21 cellular contexts compared by ENCODE assay signal in genomic region chr4:73855406-73855805, GRCh38. TPM values are rescaled to one million over a fixed set of nuclear protein-coding genes. Genes with fewer than 3 reads are reported as not detected.
DNase-seq lines count a peak whose midpoint lies in the region; ATAC-seq, FAIRE-seq and TF ChIP-seq lines count a peak whose summit lies in the region.
"Had no signal": no experiment of that assay in that cellular context is flagged by ENCODE, and none has a peak within 500 bp of the region (broad histone marks: within the 10 kb centered on the region; RNA-seq: fewer than 3 reads in every experiment).

No MANE protein-coding gene starts in this region.

- no peak overlapping the region for H2AFZ ChIP-seq in keratinocyte (ENCODE audit: control insufficient read depth, low read length)
- H2AFZ ChIP-seq: GM23338 had no signal

- H3K27me3 Mint-ChIP-seq in nephron (ENCODE audit: low read depth): peaks cover 18% of the 10 kb centered on the region
- H3K27me3 Mint-ChIP-seq in stimulated activated memory B cell treated with anti-CD40 and anti-IgM and Interleukin-4, amounts not matched to agents 10 μg/mL and 1 μg/mL and 100 μg/mL, for 72 hours: no peaks in the 10 kb centered on the region

- H3K27ac Mint-ChIP-seq in nephron: peak overlapping the region; percentile 22 to 76 (median 27)
- H3K27ac Mint-ChIP-seq in stimulated activated memory B cell treated with anti-CD40 and anti-IgM and Interleukin-4, amounts not matched to agents 10 μg/mL and 1 μg/mL and 100 μg/mL, for 72 hours: no peak overlapping the region
- H3K27ac Mint-ChIP-seq: CD8-positive, alpha-beta memory T cell; GM23338 had no signal

- dilution Hi-C loops in keratinocyte (cut with MboI; ENCODE audit: extremely low pct_ligation_motif_present, low sequenced_read_pairs): no loop called here

- H3K27me3 ChIP-seq in RWPE2 (ENCODE audit: insufficient read depth, poor library complexity, severe bottlenecking) (no peaks in the 10 kb centered on the region), keratinocyte (ENCODE audit: control insufficient read depth, extremely low read depth, insufficient read depth, low read length) (peaks cover 8% of the 10 kb centered on the region)
- H3K27me3 ChIP-seq: BLaER1 treated with 17β-estradiol and CSF1 and Interleukin-3, amounts not matched to agents 10 nM and 100 nM had no signal

- no peaks in the 10 kb centered on the region for H3K36me3 Mint-ChIP-seq in nephron (ENCODE audit: low read depth)
- H3K36me3 Mint-ChIP-seq in stimulated activated memory B cell treated with anti-CD40 and anti-IgM and Interleukin-4, amounts not matched to agents 10 μg/mL and 1 μg/mL and 100 μg/mL, for 72 hours: no peaks in the 10 kb centered on the region
- H3K36me3 Mint-ChIP-seq: CD8-positive, alpha-beta memory T cell had no signal

- H3K36me3 ChIP-seq in RWPE2 (ENCODE audit: low read depth) (no peaks in the 10 kb centered on the region), keratinocyte (ENCODE audit: control insufficient read depth in 2 of 2, extremely low read depth in 1 of 2, insufficient read depth in 2 of 2, low read length in 2 of 2) (no peaks in the 10 kb centered on the region)

- no peaks in the 10 kb centered on the region for H3K9me3 Mint-ChIP-seq in nephron
- no peaks in the 10 kb centered on the region for H3K9me3 Mint-ChIP-seq in stimulated activated memory B cell treated with anti-CD40 and anti-IgM and Interleukin-4, amounts not matched to agents 10 μg/mL and 1 μg/mL and 100 μg/mL, for 72 hours
- H3K9me3 Mint-ChIP-seq: GM23338 had no signal

- H4K20me1 ChIP-seq in keratinocyte (ENCODE audit: control insufficient read depth, extremely low read depth, insufficient read depth, low read length): no peaks in the 10 kb centered on the region
- H4K20me1 ChIP-seq: BLaER1 treated with 17β-estradiol and CSF1 and Interleukin-3, amounts not matched to agents 10 nM and 100 nM had no signal

- TF ChIP-seq CTCF in RWPE2 (IDR thresholded peaks at IDR 0.05; ENCODE audit: poor library complexity, severe bottlenecking) (no peak), cardiac fibroblast (IDR thresholded peaks at IDR 0.05; ENCODE audit: low read depth, low read length) (no peak), keratinocyte (optimal IDR thresholded peaks at IDR 0.05 in 1 of 3, IDR thresholded peaks at IDR 0.05 in 1 of 3, conservative IDR thresholded peaks at IDR 0.05 in 1 of 3; ENCODE audit: extremely low read depth in 1 of 3, insufficient read depth in 2 of 3, low read length in 3 of 3) (no peak), nephron (IDR thresholded peaks at IDR 0.05; ENCODE audit: unreplicated experiment in 3 of 3) (no peak)

- DNase-seq in RWPE2 (ENCODE audit: low spot score) (no peak), cardiac fibroblast (ENCODE audit: low read depth in 2 of 2) (peak; percentile 43 to 69), keratinocyte (ENCODE audit: low read depth, low spot score) (no peak), NCI-H69 (lab: John Stamatoyannopoulos, UW) (no peak), NCI-H774 (lab: John Stamatoyannopoulos, UW) (no peak), NCI-H2107 treated with DMSO at 0.1 percent for 48 hours (lab: John Stamatoyannopoulos, UW; ENCODE audit: unreplicated experiment) (no peak)
- DNase-seq: CD8-positive, alpha-beta memory T cell; HCEC 1CT; NCI-H1417 treated with DMSO at 0.1 percent for 48 hours; NCI-H1930; NCI-H526 treated with DMSO at 0.1 percent for 48 hours; OCI-M1; SHP77 treated with DMSO at 0.1 percent for 48 hours had no signal

- H3K9ac ChIP-seq in keratinocyte (ENCODE audit: control insufficient read depth, extremely low read depth, insufficient read depth, low read length): no peak overlapping the region
- H3K9ac ChIP-seq: BLaER1 treated with 17β-estradiol and CSF1 and Interleukin-3, amounts not matched to agents 10 nM and 100 nM; KMS-11 had no signal

- no peak overlapping the region for H3K4me2 ChIP-seq in keratinocyte (ENCODE audit: control insufficient read depth, extremely low read depth, insufficient read depth, low read depth, low read length)
- H3K4me2 ChIP-seq: GM23338, KMS-11 had no signal

- H3K9me3 ChIP-seq in RWPE2 (ENCODE audit: severe bottlenecking): no peaks in the 10 kb centered on the region
- no peaks in the 10 kb centered on the region for H3K9me3 ChIP-seq in keratinocyte (ENCODE audit: control insufficient read depth, low read depth, low read length)

- FAIRE-seq in keratinocyte (lab: Jason Lieb, UNC): peak; percentile 17
- FAIRE-seq: GM12892, GM18507 had no signal

- ATAC-seq in RWPE2 (ENCODE audit: low read depth): no peak
- no peak for ATAC-seq in stimulated activated memory B cell treated with anti-CD40 and anti-IgM and Interleukin-4, amounts not matched to agents 10 μg/mL and 1 μg/mL and 100 μg/mL, for 72 hours
- ATAC-seq: GM23338, SK-N-SH treated with all-trans-retinoic acid at 6 μM for 48 hours had no signal

- peak overlapping the region; percentile 66 for H3K27ac ChIP-seq in RWPE2 (ENCODE audit: poor library complexity, severe bottlenecking)
- no peak overlapping the region for H3K27ac ChIP-seq in keratinocyte (ENCODE audit: control insufficient read depth, insufficient read depth, low read length)
- H3K27ac ChIP-seq: KMS-11 had no signal

- H3K4me3 Mint-ChIP-seq in nephron: no peak overlapping the region
- no peak overlapping the region for H3K4me3 Mint-ChIP-seq in stimulated activated memory B cell treated with anti-CD40 and anti-IgM and Interleukin-4, amounts not matched to agents 10 μg/mL and 1 μg/mL and 100 μg/mL, for 72 hours
- H3K4me3 Mint-ChIP-seq: GM23338 had no signal

- no peaks in the 10 kb centered on the region for H3K79me2 ChIP-seq in keratinocyte (ENCODE audit: control insufficient read depth, insufficient read depth, low read length)

- H3K4me3 ChIP-seq in RWPE2 (ENCODE audit: severe bottlenecking) (no peak overlapping the region), cardiac fibroblast (replicated peaks in 1 of 2; ENCODE audit: low read depth in 2 of 2, low read length in 2 of 2) (no peak overlapping the region), keratinocyte (ENCODE audit: control insufficient read depth in 2 of 3, extremely low read depth in 1 of 3, insufficient read depth in 2 of 3, low read depth in 1 of 3, low read length in 3 of 3) (no peak overlapping the region)
- H3K4me3 ChIP-seq: BLaER1 treated with 17β-estradiol and CSF1 and Interleukin-3, amounts not matched to agents 10 nM and 100 nM; GM23338 had no signal

- H3K9me1 ChIP-seq in keratinocyte (ENCODE audit: control insufficient read depth, extremely low read depth, insufficient read depth, low read length): no peaks in the 10 kb centered on the region

- peaks cover 5% of the 10 kb centered on the region for H3K4me1 ChIP-seq in RWPE2 (ENCODE audit: insufficient read depth, poor library complexity, severe bottlenecking)
- peaks cover 9% of the 10 kb centered on the region for H3K4me1 ChIP-seq in keratinocyte (ENCODE audit: control insufficient read depth, extremely low read depth, insufficient read depth, low read length)

- H3K4me1 Mint-ChIP-seq in nephron: peaks cover 4% of the 10 kb centered on the region
- no peaks in the 10 kb centered on the region for H3K4me1 Mint-ChIP-seq in stimulated activated memory B cell treated with anti-CD40 and anti-IgM and Interleukin-4, amounts not matched to agents 10 μg/mL and 1 μg/mL and 100 μg/mL, for 72 hours
- H3K4me1 Mint-ChIP-seq: CD8-positive, alpha-beta memory T cell had no signal

RNA-seq across cellular contexts. Expression of gene PF4V1, which starts 2.3 kb away (rescaled TPM):
- not detected in 3 replicates for polyA plus RNA-seq in keratinocyte
- not detected for polyA plus RNA-seq in keratinocyte (2011; ENCODE audit: low read depth)
- not detected in 2 replicates for polyA plus RNA-seq in keratinocyte (2011; cell fraction: cytosol; rRNA removed)
- not detected in 2 replicates for polyA plus RNA-seq in keratinocyte (2011; cell fraction: nucleus; rRNA removed)
- polyA plus RNA-seq in keratinocyte (2012; ENCODE audit: low replicate concordance): not detected in 2 replicates
- not detected in 3 replicates for polyA minus RNA-seq in keratinocyte
- not detected for polyA minus RNA-seq in keratinocyte (2011; cell fraction: cytosol; rRNA and poly(A)+ RNA removed)
- polyA minus RNA-seq in keratinocyte (2011; cell fraction: nucleus; rRNA and poly(A)+ RNA removed): not detected in 2 replicates
- polyA plus RNA-seq: CD8-positive, alpha-beta memory T cell; GM23338 had no signal

RNA-seq across cellular contexts. Expression of gene CXCL1, which starts 13.8 kb away (rescaled TPM):
- polyA plus RNA-seq in keratinocyte: 12.0 to 40.7 TPM (median 35.5 TPM) in 3 replicates
- polyA plus RNA-seq in keratinocyte (2011; ENCODE audit: low read depth): 1.1 TPM
- polyA plus RNA-seq in keratinocyte (2011; cell fraction: cytosol; rRNA removed): 36.6 and 37.0 TPM in 2 replicates
- polyA plus RNA-seq in keratinocyte (2011; cell fraction: nucleus; rRNA removed): 92.7 and 98.5 TPM in 2 replicates
- 3.6 and 28.9 TPM in 2 replicates for polyA plus RNA-seq in keratinocyte (2012; ENCODE audit: low replicate concordance)
- 1.6 to 8.3 TPM (median 3.4 TPM) in 3 replicates for polyA minus RNA-seq in keratinocyte
- polyA minus RNA-seq in keratinocyte (2011; cell fraction: cytosol; rRNA and poly(A)+ RNA removed): 8.6 TPM
- 10.4 and 15.7 TPM in 2 replicates for polyA minus RNA-seq in keratinocyte (2011; cell fraction: nucleus; rRNA and poly(A)+ RNA removed)
- polyA plus RNA-seq: CD8-positive, alpha-beta memory T cell had no signal

RNA-seq across cellular contexts. Expression of gene CXCL6, which starts 18.9 kb away (rescaled TPM):
- 0.08 to 0.29 TPM in 2 of 3 replicates, not detected in the other for polyA plus RNA-seq in keratinocyte
- polyA plus RNA-seq in keratinocyte (2011; ENCODE audit: low read depth): not detected
- 0.09 and 0.19 TPM in 2 replicates for polyA plus RNA-seq in keratinocyte (2011; cell fraction: cytosol; rRNA removed)
- polyA plus RNA-seq in keratinocyte (2011; cell fraction: nucleus; rRNA removed): 0.08 and 0.37 TPM in 2 replicates
- 0.48 TPM in 1 of 2 replicates, not detected in the other for polyA plus RNA-seq in keratinocyte (2012; ENCODE audit: low replicate concordance)
- polyA minus RNA-seq in keratinocyte: 0.23 TPM in 1 of 3 replicates, not detected in the others
- not detected for polyA minus RNA-seq in keratinocyte (2011; cell fraction: cytosol; rRNA and poly(A)+ RNA removed)
- polyA minus RNA-seq in keratinocyte (2011; cell fraction: nucleus; rRNA and poly(A)+ RNA removed): not detected in 2 replicates
- polyA plus RNA-seq: CD8-positive, alpha-beta memory T cell had no signal

Comparison
In these comparisons a context has a peak if more than half of its experiments do, and no peak if none do; other contexts are left out.
1. DNase-seq: peak in cardiac fibroblast (2 of 2); none in RWPE2 (single experiment), keratinocyte (single experiment), NCI-H69 (single experiment), NCI-H774 (single experiment) and NCI-H2107 treated with DMSO at 0.1 percent for 48 hours (single experiment).